In genomic region chr13:109647046-109647445, GRCh38 we compare ENCODE assay signal across 18 cellular contexts.
DNase-seq lines count a peak whose midpoint lies in the region; ATAC-seq, FAIRE-seq and TF ChIP-seq lines count a peak whose summit lies in the region.
"Had no signal": no experiment of that assay in that cellular context is flagged by ENCODE, and none has a peak within 500 bp of the region (broad histone marks: within the 10 kb centered on the region; RNA-seq: fewer than 3 reads in every experiment).

No MANE protein-coding gene starts in this region.

- H3K36me3 ChIP-seq in mammary epithelial cell (ENCODE audit: insufficient read depth, low read length) (no peaks in the 10 kb centered on the region), keratinocyte (ENCODE audit: control insufficient read depth in 2 of 2, extremely low read depth in 1 of 2, insufficient read depth in 2 of 2, low read length in 2 of 2) (no peaks in the 10 kb centered on the region), prostate gland (no peaks in the 10 kb centered on the region), SJCRH30 (no peaks in the 10 kb centered on the region)

- H3K4me1 ChIP-seq in mammary epithelial cell (ENCODE audit: insufficient read depth, low read length) = no peaks in the 10 kb centered on the region
- H3K4me1 ChIP-seq in keratinocyte (ENCODE audit: control insufficient read depth, extremely low read depth, insufficient read depth, low read length) = peaks cover 6% of the 10 kb centered on the region
- H3K4me1 ChIP-seq in prostate gland (replicated peaks) = no peaks in the 10 kb centered on the region
- no peaks in the 10 kb centered on the region for H3K4me1 ChIP-seq in SJCRH30

- no peak overlapping the region for H2AFZ ChIP-seq in mammary epithelial cell (ENCODE audit: low read depth, low read length)
- H2AFZ ChIP-seq in keratinocyte (ENCODE audit: control insufficient read depth, low read length) = peak overlapping the region; percentile 81

- no TSS peak for BruUV-seq in mammary epithelial cell (replicated peaks; lab: Mats Ljungman, UMichigan)

- H3K9ac ChIP-seq in mammary epithelial cell (ENCODE audit: insufficient read depth, low read length) (no peak overlapping the region), keratinocyte (ENCODE audit: control insufficient read depth, extremely low read depth, insufficient read depth, low read length) (no peak overlapping the region)

- ATAC-seq in sciatic nerve = no peak
- ATAC-seq: activated T-helper 17 cell treated with anti-CD3 and anti-CD28 coated beads, Interleukin-2, amount 50 U/mL, for 72 hours had no signal

- dilution Hi-C loops in mammary epithelial cell (cut with HindIII; ENCODE audit: low sequenced_read_pairs) = no loop called here
- dilution Hi-C loops in keratinocyte (cut with MboI; ENCODE audit: extremely low pct_ligation_motif_present, low sequenced_read_pairs) = no loop called here

- no peak overlapping the region for H3K4me3 ChIP-seq in AG10803 (ENCODE audit: low read length)
- no peak overlapping the region for H3K4me3 ChIP-seq in mammary epithelial cell (replicated peaks in 1 of 3; ENCODE audit: insufficient read depth in 1 of 3, low read depth in 2 of 3, low read length in 3 of 3)
- H3K4me3 ChIP-seq in keratinocyte (ENCODE audit: control insufficient read depth in 2 of 3, extremely low read depth in 1 of 3, insufficient read depth in 2 of 3, low read depth in 1 of 3, low read length in 3 of 3) = no peak overlapping the region
- no peak overlapping the region for H3K4me3 ChIP-seq in prostate gland
- no peak overlapping the region for H3K4me3 ChIP-seq in SJCRH30

- TF ChIP-seq CTCF in AG10803 (conservative IDR thresholded peaks at IDR 0.05; ENCODE audit: low read length) (no peak), mammary epithelial cell (conservative IDR thresholded peaks at IDR 0.05 in 1 of 2, IDR thresholded peaks at IDR 0.05 in 1 of 2; ENCODE audit: extremely low read depth in 1 of 2, insufficient read depth in 1 of 2, low read depth in 1 of 2, low read length in 2 of 2) (no peak), keratinocyte (optimal IDR thresholded peaks at IDR 0.05 in 1 of 3, IDR thresholded peaks at IDR 0.05 in 1 of 3, conservative IDR thresholded peaks at IDR 0.05 in 1 of 3; ENCODE audit: extremely low read depth in 1 of 3, insufficient read depth in 2 of 3, low read length in 3 of 3) (no peak), GM10266 (IDR thresholded peaks at IDR 0.05; ENCODE audit: control insufficient read depth, insufficient read depth, low read depth, missing control alignments) (no peak), prostate gland (IDR thresholded peaks at IDR 0.05) (no peak)

- H3K9me1 ChIP-seq in keratinocyte (ENCODE audit: control insufficient read depth, extremely low read depth, insufficient read depth, low read length) = no peaks in the 10 kb centered on the region

- H4K20me1 ChIP-seq in mammary epithelial cell (ENCODE audit: insufficient read depth, low read length) = no peaks in the 10 kb centered on the region
- H4K20me1 ChIP-seq in keratinocyte (ENCODE audit: control insufficient read depth, extremely low read depth, insufficient read depth, low read length) = no peaks in the 10 kb centered on the region

- no peak for FAIRE-seq in keratinocyte (lab: Jason Lieb, UNC)
- FAIRE-seq: colon, D721Med, GM18507, islet of Langerhans had no signal

- 58% methylated on average over 5 of the region's 5 CpGs for WGBS in mammary epithelial cell (ENCODE audit: low coverage, missing lambda C conversion rate)
- 74% methylated on average over 5 of the region's 5 CpGs for WGBS in prostate gland

- H3K79me2 ChIP-seq in mammary epithelial cell (ENCODE audit: insufficient read depth, low read length) (no peaks in the 10 kb centered on the region), keratinocyte (ENCODE audit: control insufficient read depth, insufficient read depth, low read length) (no peaks in the 10 kb centered on the region)

- CTCF ChIA-PET in mammary epithelial cell (lab: Charles Lee; ENCODE audit: low non-redundant PET) = no interaction called here

- in situ Hi-C loops in mammary epithelial cell (cut with MboI; ENCODE audit: low sequenced_read_pairs in 2 of 2) = no loop called here

- H3K9me3 ChIP-seq in mammary epithelial cell (replicated peaks; ENCODE audit: insufficient read depth, low read length) = no peaks in the 10 kb centered on the region
- H3K9me3 ChIP-seq in keratinocyte (ENCODE audit: control insufficient read depth, low read depth, low read length) = no peaks in the 10 kb centered on the region
- H3K9me3 ChIP-seq in prostate gland = no peaks in the 10 kb centered on the region
- no peaks in the 10 kb centered on the region for H3K9me3 ChIP-seq in SJCRH30 (replicated peaks)

- no peak overlapping the region for H3K27ac ChIP-seq in mammary epithelial cell (ENCODE audit: insufficient read depth, low read depth, low read length)
- H3K27ac ChIP-seq in keratinocyte (ENCODE audit: control insufficient read depth, insufficient read depth, low read length) = peak overlapping the region; percentile 23
- H3K27ac ChIP-seq in prostate gland = no peak overlapping the region
- H3K27ac ChIP-seq in SJCRH30 = no peak overlapping the region

- DNase-seq in AG10803 (ENCODE audit: low read depth) (peak; percentile 61), HS-5 (ENCODE audit: low read depth) (peak; percentile 19), mammary epithelial cell (peak; percentile 51), keratinocyte (ENCODE audit: low read depth, low spot score) (no peak), GM10266 (ENCODE audit: extremely low spot score) (no peak), prostate gland (ENCODE audit: low spot score) (no peak), SJCRH30 (no peak), sciatic nerve (ENCODE audit: low spot score) (no peak)
- DNase-seq: activated B cell treated with CpG ODN at 0.5 μM for 24 hours, head of caudate nucleus, MV-4-11, NCI-H774, Right ventricle myocardium superior had no signal

- H3K4me2 ChIP-seq in mammary epithelial cell (ENCODE audit: insufficient read depth, low read depth, low read length) (no peak overlapping the region), keratinocyte (ENCODE audit: control insufficient read depth, extremely low read depth, insufficient read depth, low read depth, low read length) (peak overlapping the region; percentile 40)

- TF ChIP-seq POLR2A in prostate gland (IDR thresholded peaks at IDR 0.05) = no peak

- intact Hi-C loops in mammary epithelial cell (cut with micrococcal nuclease) = no loop called here
- intact Hi-C loops in prostate gland (cut with DNase I) = no loop called here
- intact Hi-C loops in sciatic nerve (cut with DNase I) = no loop called here

- H3K27me3 ChIP-seq in mammary epithelial cell (ENCODE audit: insufficient read depth, low read length) = no peaks in the 10 kb centered on the region
- H3K27me3 ChIP-seq in keratinocyte (ENCODE audit: control insufficient read depth, extremely low read depth, insufficient read depth, low read length) = no peaks in the 10 kb centered on the region
- no peaks in the 10 kb centered on the region for H3K27me3 ChIP-seq in prostate gland (replicated peaks; ENCODE audit: insufficient read depth)
- no peaks in the 10 kb centered on the region for H3K27me3 ChIP-seq in SJCRH30

Comparison
In these comparisons a context has a peak if more than half of its experiments do, and no peak if none do; other contexts are left out.
1. DNase-seq: peak in AG10803 (single experiment), HS-5 (single experiment) and mammary epithelial cell (single experiment); none in keratinocyte (single experiment), GM10266 (single experiment), prostate gland (single experiment), SJCRH30 (0 of 2) and sciatic nerve (single experiment).